In genomic region chr6:26033132-26033941, GRCh38 we compare ENCODE assay signal across 8 cellular contexts. TPM values are rescaled to one million over a fixed set of nuclear protein-coding genes. Genes with fewer than 3 reads are reported as not detected.
DNase-seq lines count a peak whose midpoint lies in the region; ATAC-seq and TF ChIP-seq lines count a peak whose summit lies in the region.

No MANE protein-coding gene starts in this region.

- peak overlapping the region; percentile 93 for H4K8ac ChIP-seq in mesendoderm (ENCODE audit: low read depth, low read length)

- peak overlapping the region; percentile 99 for H3K18ac ChIP-seq in mesendoderm (ENCODE audit: low read length)

- no peak overlapping the region for H2AK5ac ChIP-seq in mesendoderm (ENCODE audit: low read length)

- peak overlapping the region; percentile 75 for H3K4me2 ChIP-seq in mesendoderm (ENCODE audit: low read length)

- H3K4me3 ChIP-seq in endodermal cell (ENCODE audit: low read length) (peak overlapping the region; percentile 88), mesendoderm (ENCODE audit: low read length) (peak overlapping the region; percentile 52)

- H2BK5ac ChIP-seq in mesendoderm (ENCODE audit: low read length): peak overlapping the region; percentile 48

- H3K36me3 Mint-ChIP-seq in activated CD8-positive, alpha-beta T cell treated with anti-CD3 and anti-CD28 coated beads, Interleukin-2, amount 10 ng/mL, durations not matched to agents 7 days and 5 days (ENCODE audit: low read depth): peaks cover 14% of the 10 kb centered on the region
- H3K36me3 Mint-ChIP-seq in endodermal cell (ENCODE audit: low read depth): no peaks in the 10 kb centered on the region

- H3K27me3 Mint-ChIP-seq in activated CD8-positive, alpha-beta T cell treated with anti-CD3 and anti-CD28 coated beads, Interleukin-2, amount 10 ng/mL, durations not matched to agents 7 days and 5 days (ENCODE audit: low read depth): no peaks in the 10 kb centered on the region
- H3K27me3 Mint-ChIP-seq in endodermal cell (ENCODE audit: insufficient read depth): no peaks in the 10 kb centered on the region

- H3K9me3 ChIP-seq in endodermal cell (ENCODE audit: control insufficient read depth, low read length): no peaks in the 10 kb centered on the region

- no peaks in the 10 kb centered on the region for H3K27me3 ChIP-seq in endodermal cell (ENCODE audit: control insufficient read depth, insufficient read depth, low read length, poor library complexity, severe bottlenecking)
- H3K27me3 ChIP-seq in mesendoderm (ENCODE audit: insufficient read depth, low read length, poor library complexity): no peaks in the 10 kb centered on the region

- TF ChIP-seq CTCF in endodermal cell (conservative IDR thresholded peaks at IDR 0.05): no peak

- peak overlapping the region; percentile 99 for H3K27ac Mint-ChIP-seq in activated CD8-positive, alpha-beta T cell treated with anti-CD3 and anti-CD28 coated beads, Interleukin-2, amount 10 ng/mL, durations not matched to agents 7 days and 5 days
- peak overlapping the region; percentile 99 for H3K27ac Mint-ChIP-seq in endodermal cell

- POLR2A ChIA-PET in activated CD8-positive, alpha-beta T cell treated with anti-CD3 and anti-CD28 coated beads, Interleukin-2, amount 10 ng/mL, durations not matched to agents 7 days and 5 days (lab: Charles Lee): interaction anchor here (0.6 to 19.5 kb wide), 37 partner anchors 13 to 1860 kb away, joined by 3 to 1951 read pairs (median 39); a partner anchor contains a TSS

- H3K4me1 ChIP-seq in endodermal cell (ENCODE audit: control insufficient read depth, insufficient read depth, low read length): peaks cover 12% of the 10 kb centered on the region
- H3K4me1 ChIP-seq in mesendoderm (ENCODE audit: control insufficient read depth, low read depth, low read length): peaks cover 3% of the 10 kb centered on the region

- no peak overlapping the region for H4K5ac ChIP-seq in mesendoderm (ENCODE audit: low read length)

- peak overlapping the region; percentile 95 for H3K4ac ChIP-seq in mesendoderm (ENCODE audit: low read depth, low read length)

- H3K9me3 Mint-ChIP-seq in activated CD8-positive, alpha-beta T cell treated with anti-CD3 and anti-CD28 coated beads, Interleukin-2, amount 10 ng/mL, durations not matched to agents 7 days and 5 days (ENCODE audit: insufficient read depth): no peaks in the 10 kb centered on the region
- no peaks in the 10 kb centered on the region for H3K9me3 Mint-ChIP-seq in endodermal cell

- no peak overlapping the region for H2BK15ac ChIP-seq in mesendoderm (replicated peaks; ENCODE audit: low read depth)

- 0% methylated on average over 15 to 46 of the region's 46 CpGs for WGBS in endodermal cell (ENCODE audit: insufficient coverage in 1 of 2, insufficient read length in 1 of 2), 2 experiments
- WGBS in mesendoderm (ENCODE audit: extremely low coverage, insufficient coverage, low lambda C conversion rate): no CpG with 5 or more reads among the region's 46 CpGs

- CTCF ChIA-PET in activated CD8-positive, alpha-beta T cell treated with anti-CD3 and anti-CD28 coated beads, Interleukin-2, amount 10 ng/mL, durations not matched to agents 7 days and 5 days (lab: Charles Lee): interaction anchor here (2.1 to 5.6 kb wide), 3 partner anchors 12 to 63 kb away, joined by 7 to 57 read pairs (median 32); a partner anchor contains a TSS

- peak; percentile 42 for ATAC-seq in GM21360 (IDR thresholded peaks at IDR 0.05; ENCODE audit: unreplicated experiment)
- ATAC-seq in activated CD8-positive, alpha-beta T cell treated with anti-CD3 and anti-CD28 coated beads, Interleukin-2, amount 10 ng/mL, durations not matched to agents 7 days and 5 days: peak; percentile 62

- H3K4me1 Mint-ChIP-seq in activated CD8-positive, alpha-beta T cell treated with anti-CD3 and anti-CD28 coated beads, Interleukin-2, amount 10 ng/mL, durations not matched to agents 7 days and 5 days (ENCODE audit: low read depth): peaks cover 60% of the 10 kb centered on the region
- H3K4me1 Mint-ChIP-seq in endodermal cell: peaks cover 43% of the 10 kb centered on the region

- H3K27ac ChIP-seq in endodermal cell (ENCODE audit: low read depth, low read length): peak overlapping the region; percentile 86
- H3K27ac ChIP-seq in mesendoderm (ENCODE audit: low read depth, low read length): peak overlapping the region; percentile 75

- H3K36me3 ChIP-seq in endodermal cell (ENCODE audit: control insufficient read depth, insufficient read depth, low read length): no peaks in the 10 kb centered on the region
- H3K36me3 ChIP-seq in mesendoderm (ENCODE audit: control insufficient read depth, insufficient read depth, low read length): no peaks in the 10 kb centered on the region

- H3K23ac ChIP-seq in mesendoderm (ENCODE audit: low read length): no peak overlapping the region

- H3K79me1 ChIP-seq in mesendoderm (ENCODE audit: low read length): no peaks in the 10 kb centered on the region

- H3K9ac ChIP-seq in endodermal cell (ENCODE audit: extremely low read depth, low read length, poor library complexity, severe bottlenecking): peak overlapping the region; percentile 76
- H3K9ac ChIP-seq in mesendoderm (ENCODE audit: low read length): peak overlapping the region; percentile 90

- peak overlapping the region; percentile 93 for H2BK120ac ChIP-seq in mesendoderm (ENCODE audit: low read depth, low read length)

- peak; percentile 50 for DNase-seq in DMS 273 treated with DMSO at 0.1 percent for 48 hours (lab: John Stamatoyannopoulos, UW)
- DNase-seq in HK-2 (ENCODE audit: unreplicated experiment): peak; percentile 69
- DNase-seq in NCI-H82 treated with DMSO at 0.1 percent for 48 hours (lab: John Stamatoyannopoulos, UW; ENCODE audit: unreplicated experiment): peak; percentile 99
- peak; percentile 87 for DNase-seq in activated CD8-positive, alpha-beta T cell treated with anti-CD3 and anti-CD28 coated beads, Interleukin-2, amount 10 ng/mL, durations not matched to agents 7 days and 5 days
- DNase-seq in endodermal cell: peak; percentile 87
- peak; percentile 98 for DNase-seq in mesendoderm
- DNase-seq in stromal cell of bone marrow (ENCODE audit: low read depth): peak; percentile 97

- H3K4me3 Mint-ChIP-seq in activated CD8-positive, alpha-beta T cell treated with anti-CD3 and anti-CD28 coated beads, Interleukin-2, amount 10 ng/mL, durations not matched to agents 7 days and 5 days: peak overlapping the region; percentile 93
- peak overlapping the region; percentile 85 for H3K4me3 Mint-ChIP-seq in endodermal cell

- H3K79me2 ChIP-seq in mesendoderm (ENCODE audit: control insufficient read depth, insufficient read depth, low read length): no peaks in the 10 kb centered on the region

- peak overlapping the region; percentile 90 for H3K56ac ChIP-seq in mesendoderm (ENCODE audit: low read length)

RNA-seq across cellular contexts. Expression of gene HFE, which starts 53.9 kb away (rescaled TPM):
- total RNA-seq in activated CD8-positive, alpha-beta T cell treated with anti-CD3 and anti-CD28 coated beads, Interleukin-2, amount 10 ng/mL, durations not matched to agents 7 days and 5 days: 1 to 10 TPM; 4.3 TPM
- total RNA-seq in endodermal cell: 1 to 10 TPM; 1.8 to 2.1 TPM
- polyA plus RNA-seq in endodermal cell (2013, experiment 1 of 2): 2.7 TPM
- polyA plus RNA-seq in endodermal cell (2013, experiment 2 of 2): 1.7 TPM
- polyA plus RNA-seq in mesendoderm (2013, experiment 1 of 2): 0.28 TPM
- 0.41 TPM for polyA plus RNA-seq in mesendoderm (2013, experiment 2 of 2)

Comparison
In these comparisons a context has a peak if more than half of its experiments do, and no peak if none do; other contexts are left out.
1. Peak in every context shown above with its lines: DNase-seq, ATAC-seq, H3K4me3 ChIP-seq and H3K27ac ChIP-seq.